7 cellular contexts compared by ENCODE assay signal in genomic region chr6:122616877-122617276, GRCh38. TPM values are rescaled to one million over a fixed set of nuclear protein-coding genes. Genes with fewer than 3 reads are reported as not detected.
"Had no signal": no experiment of that assay in that cellular context is flagged by ENCODE, and none has a peak within 500 bp of the region (broad histone marks: within the 10 kb centered on the region; RNA-seq: fewer than 3 reads in every experiment).

No MANE protein-coding gene starts in this region.

- H2AFZ ChIP-seq: GM23248 had no signal

- FAIRE-seq: HTR-8/SVneo, K562 had no signal

- H3K9me3 ChIP-seq: HAP-1 had no signal

- H3K4me3 ChIP-seq: GM23248, HAP-1, K562 had no signal

- H3K36me3 ChIP-seq: HAP-1 had no signal

- DNase-seq: GM23248, GOT3, H7, IMR-90 had no signal

- H3K9ac ChIP-seq: GM23248 had no signal

- H3K4me1 ChIP-seq: HAP-1 had no signal

- H3K27ac ChIP-seq: GM23248 had no signal

RNA-seq across cellular contexts. Expression of gene PKIB, which starts 6.7 kb away (rescaled TPM):
- total RNA-seq: GM23248 had no signal
